In genomic region chr20:14984305-14984704, GRCh38 we compare ENCODE assay signal across 18 cellular contexts.
A peak's percentile ranks its signal among the peaks of the same experiment; 100 is the strongest.
DNase-seq lines count a peak whose midpoint lies in the region; ATAC-seq, FAIRE-seq and TF ChIP-seq lines count a peak whose summit lies in the region.
"Had no signal": no experiment of that assay in that cellular context is flagged by ENCODE, and none has a peak within 500 bp of the region (broad histone marks: within the 10 kb centered on the region; RNA-seq: fewer than 3 reads in every experiment).

No MANE protein-coding gene starts in this region.

- H3K27me3 Mint-ChIP-seq in Calu3 (ENCODE audit: unreplicated experiment) (no peaks in the 10 kb centered on the region), nephron (ENCODE audit: low read depth) (peaks cover 4% of the 10 kb centered on the region)
- H3K27me3 Mint-ChIP-seq: CD4-positive, alpha-beta T cell had no signal

- POLR2A ChIA-PET in HepG2 (lab: Yijun Ruan, JAX), result interaction anchor here (0.7 to 4.9 kb wide), 7 partner anchors 9 to 647 kb away, joined by 3 to 59 read pairs (median 7); partner anchors contain the start of gene FLRT3

- no peak for TF ChIP-seq CTCF in Calu3 (IDR thresholded peaks at IDR 0.05; ENCODE audit: unreplicated experiment)
- TF ChIP-seq CTCF in HepG2 (CRISPR knock-in tag; IDR thresholded peaks at IDR 0.05), result no peak
- no peak for TF ChIP-seq CTCF in nephron (IDR thresholded peaks at IDR 0.05; ENCODE audit: unreplicated experiment in 3 of 3)
- TF ChIP-seq CTCF in breast epithelium (IDR thresholded peaks at IDR 0.05), result no peak

- H3K4me3 Mint-ChIP-seq in Calu3 (ENCODE audit: low read depth, unreplicated experiment), result no peak overlapping the region
- H3K4me3 Mint-ChIP-seq in nephron, result no peak overlapping the region
- H3K4me3 Mint-ChIP-seq: B cell; CD4-positive, alpha-beta T cell had no signal

- H4K20me1 ChIP-seq in HepG2 (ENCODE audit: insufficient read depth, low read length), result no peaks in the 10 kb centered on the region

- H3K79me2 ChIP-seq in HepG2 (ENCODE audit: insufficient read depth, low read length), result no peaks in the 10 kb centered on the region

- CTCF ChIA-PET in Calu3 (lab: Charles Lee), result no interaction called here
- CTCF ChIA-PET in HepG2 (lab: Yijun Ruan, JAX; ENCODE audit: low intra/inter-chr PET ratio, low total read pairs), result no interaction called here

- H3K27ac Mint-ChIP-seq in Calu3 (ENCODE audit: unreplicated experiment) (peak overlapping the region; percentile 74), nephron (peak overlapping the region in 2 of 3 experiments; percentile 80 to 93)
- H3K27ac Mint-ChIP-seq: B cell; CD4-positive, alpha-beta T cell had no signal

- TF ChIP-seq RAD21 in HepG2 (CRISPR knock-in tag; IDR thresholded peaks at IDR 0.05), result no peak

- ATAC-seq in HepG2, result no peak
- no peak for ATAC-seq in HG02588 (IDR thresholded peaks at IDR 0.05; ENCODE audit: unreplicated experiment)

- peak overlapping the region; percentile 69 for H3K4me2 ChIP-seq in HepG2 (ENCODE audit: low read depth, low read length)

- H3K27me3 ChIP-seq in HepG2 (ENCODE audit: control insufficient read depth in 1 of 2, insufficient read depth in 2 of 2, low read length in 2 of 2), result no peaks in the 10 kb centered on the region
- no peaks in the 10 kb centered on the region for H3K27me3 ChIP-seq in breast epithelium

- no peak for TF ChIP-seq EP300 in HepG2 (IDR thresholded peaks at IDR 0.05; ENCODE audit: low read depth in 2 of 2, low read length in 2 of 2)
- TF ChIP-seq EP300 in HepG2 (CRISPR knock-in tag; IDR thresholded peaks at IDR 0.05; ENCODE audit: borderline replicate concordance), result no peak

- H2AFZ ChIP-seq in HepG2 (ENCODE audit: low read length), result no peak overlapping the region

- in situ Hi-C loops in HepG2 (cut with HindIII; ENCODE audit: extremely low pct_ligation_motif_present, low pct_unique_long_range_greater_than_20kb), result no loop called here

- no peaks in the 10 kb centered on the region for H3K9me3 Mint-ChIP-seq in Calu3 (ENCODE audit: low read depth, unreplicated experiment)
- H3K9me3 Mint-ChIP-seq in nephron, result peaks cover 27% of the 10 kb centered on the region

- 65% methylated on average over 3 of the region's 3 CpGs for WGBS in HepG2 (ENCODE audit: low lambda C conversion rate)

- peak overlapping the region in 1 of 3 experiments; percentile 35; a peak in 1 of 6 replicates for H3K4me3 ChIP-seq in HepG2 (replicated peaks in 1 of 3; ENCODE audit: insufficient read depth in 1 of 3, low read depth in 2 of 3, low read length in 3 of 3)
- H3K4me3 ChIP-seq in breast epithelium, result no peak overlapping the region
- H3K4me3 ChIP-seq: HAP-1 had no signal

- H3K9me3 ChIP-seq in HepG2 (ENCODE audit: low read length), result peaks cover 33% of the 10 kb centered on the region
- H3K9me3 ChIP-seq in breast epithelium, result peaks cover 0 to 8% of the 10 kb centered on the region in 2 donors
- H3K9me3 ChIP-seq: HAP-1 had no signal

- peaks cover 12% of the 10 kb centered on the region for H3K4me1 Mint-ChIP-seq in Calu3 (ENCODE audit: low read depth, unreplicated experiment)
- H3K4me1 Mint-ChIP-seq in nephron, result peaks cover 17% of the 10 kb centered on the region
- H3K4me1 Mint-ChIP-seq: B cell had no signal

- H3K36me3 ChIP-seq in HepG2 (replicated peaks in 1 of 2; ENCODE audit: control insufficient read depth in 1 of 2, insufficient read depth in 2 of 2, low read length in 2 of 2) (no peaks in the 10 kb centered on the region), breast epithelium (no peaks in the 10 kb centered on the region)
- H3K36me3 ChIP-seq: HAP-1 had no signal

- intact Hi-C loops in Calu3 (cut with micrococcal nuclease; ENCODE audit: unreplicated experiment), result loop anchor here (10.0 kb wide), 2 partner anchors 60 to 650 kb away; partner anchors contain the start of gene FLRT3
- intact Hi-C loops in HepG2 (cut with micrococcal nuclease; ENCODE audit: unreplicated experiment), result loop anchor here (10.0 kb wide), 3 partner anchors 170 to 1750 kb away; partner anchors contain the start of gene SNRPB2
- intact Hi-C loops in breast epithelium (cut with DNase I; ENCODE audit: low total_unique reads), result no loop called here

- H3K4me1 ChIP-seq in HepG2 (ENCODE audit: insufficient read depth, low read length) (peaks cover 80% of the 10 kb centered on the region), breast epithelium (no peaks in the 10 kb centered on the region)
- H3K4me1 ChIP-seq: HAP-1 had no signal

- FAIRE-seq in HepG2 (lab: Jason Lieb, UNC), result no peak
- FAIRE-seq: D721Med, G401.6, GM12892, H1 had no signal

- H3K36me3 Mint-ChIP-seq in Calu3 (ENCODE audit: insufficient read depth, unreplicated experiment), result peaks cover 4% of the 10 kb centered on the region
- peaks cover 23% of the 10 kb centered on the region for H3K36me3 Mint-ChIP-seq in nephron (ENCODE audit: low read depth)

- peak overlapping the region; percentile 71 for H3K9ac ChIP-seq in HepG2 (ENCODE audit: insufficient read depth, low read depth, low read length)

- no peak for TF ChIP-seq POLR2A in HepG2 (IDR thresholded peaks at IDR 0.05; ENCODE audit: insufficient read depth in 1 of 2, low read depth in 2 of 2, low read length in 2 of 2)
- TF ChIP-seq POLR2A in breast epithelium (IDR thresholded peaks at IDR 0.05), result no peak

- DNase-seq in Calu3 (no peak), HepG2 (ENCODE audit: low spot score) (no peak), breast epithelium (ENCODE audit: low spot score in 2 of 2) (no peak), NCI-H446 treated with DMSO at 0.1 percent for 48 hours (lab: John Stamatoyannopoulos, UW) (no peak), GM03348 (ENCODE audit: low spot score) (no peak)
- DNase-seq: C1 segment of cervical spinal cord; CD4-positive, alpha-beta T cell; DMS153; DMS79 treated with DMSO at 0.1 percent for 48 hours; EL had no signal

- H3K27ac ChIP-seq in HepG2 (ENCODE audit: extremely low read length, insufficient read depth, low read length), result peak overlapping the region; percentile 95
- H3K27ac ChIP-seq in breast epithelium, result no peak overlapping the region

- BruUV-seq in Calu3 (replicated peaks; lab: Mats Ljungman, UMichigan) (no TSS peak), HepG2 (replicated peaks; lab: Mats Ljungman, UMichigan) (no TSS peak)

TF ChIP-seq in HepG2, 621 proteins besides CTCF, POLR2A, EP300 and RAD21 (continues in another document):
- TF ChIP-seq ARID2 (CRISPR knock-in tag; IDR thresholded peaks at IDR 0.05; ENCODE audit: borderline replicate concordance) (0 out of 2 replicates have a peak, but pooled peaks have one; percentile 59), ZNF770 (CRISPR knock-in tag; IDR thresholded peaks at IDR 0.05) (0 out of 2 replicates have a peak, but pooled peaks have one; percentile 28), ZNF354B (CRISPR knock-in tag; IDR thresholded peaks at IDR 0.05) (no peak), ZBTB10 (CRISPR knock-in tag; IDR thresholded peaks at IDR 0.05; ENCODE audit: borderline replicate concordance) (peak; percentile 61; the same call in 1 of the 2 replicates), RARG (CRISPR knock-in tag; IDR thresholded peaks at IDR 0.05; ENCODE audit: low read depth) (0 out of 2 replicates have a peak, but pooled peaks have one; percentile 13), GFI1 (CRISPR knock-in tag; IDR thresholded peaks at IDR 0.05; ENCODE audit: borderline replicate concordance) (0 out of 2 replicates have a peak, but pooled peaks have one; percentile 18), ZNF256 (CRISPR knock-in tag; conservative IDR thresholded peaks at IDR 0.05) (0 out of 2 replicates have a peak, but pooled peaks have one; percentile 43), ZNF598 (CRISPR knock-in tag; IDR thresholded peaks at IDR 0.05; ENCODE audit: borderline replicate concordance) (no peak), NAIF1 (CRISPR knock-in tag; IDR thresholded peaks at IDR 0.05; ENCODE audit: borderline replicate concordance) (0 out of 2 replicates have a peak, but pooled peaks have one; percentile 6), ZNF780A (CRISPR knock-in tag; IDR thresholded peaks at IDR 0.05) (0 out of 2 replicates have a peak, but pooled peaks have one; percentile 9), ZNF430 (CRISPR knock-in tag; IDR thresholded peaks at IDR 0.05) (0 out of 2 replicates have a peak, but pooled peaks have one; percentile 7), NKX3-1 (CRISPR knock-in tag; IDR thresholded peaks at IDR 0.05) (0 out of 2 replicates have a peak, but pooled peaks have one; percentile 43), ZNF713 (CRISPR knock-in tag; IDR thresholded peaks at IDR 0.05) (0 out of 2 replicates have a peak, but pooled peaks have one; percentile 2)
